Comparison of ENCODE assay signal across 1 cellular context in genomic region chr11:69293819-69294505, GRCh38.
TF ChIP-seq lines count a peak whose summit lies in the region.

TSS of gene MYEOV (plus strand) at chr11:69294155. CDS start at chr11:69295355, 1,200 bp downstream.

TF ChIP-seq in K562, 482 proteins besides CTCF, POLR2A, EP300 and RAD21 (continued from another document and continues in another):
- TF ChIP-seq RBM15 (IDR thresholded peaks at IDR 0.05; ENCODE audit: insufficient read depth, low read length) (no peak), MAZ (CRISPR knock-in tag; conservative IDR thresholded peaks at IDR 0.05 in 1 of 2, IDR thresholded peaks at IDR 0.05 in 1 of 2) (peak in 1 of 2 experiments; percentile 18; a peak in 2 of 4 replicates), RAD51 (IDR thresholded peaks at IDR 0.05; ENCODE audit: borderline replicate concordance, low read depth) (no peak), ESRRB (CRISPR knock-in tag; IDR thresholded peaks at IDR 0.05; ENCODE audit: borderline replicate concordance) (no peak), ZNF12 (CRISPR knock-in tag; IDR thresholded peaks at IDR 0.05) (0 out of 2 replicates have a peak, but pooled peaks have one; percentile 4), ZNF197 (CRISPR knock-in tag; IDR thresholded peaks at IDR 0.05; ENCODE audit: low read depth) (no peak), KDM5B (IDR thresholded peaks at IDR 0.05; ENCODE audit: insufficient replicate concordance, low read depth, low read length) (peak; percentile 30), NCOA1 (IDR thresholded peaks at IDR 0.05; ENCODE audit: low read depth) (no peak), CBFA2T3 (IDR thresholded peaks at IDR 0.05) (peak; percentile 31; the same call in 1 of the 2 replicates), CBX1 (IDR thresholded peaks at IDR 0.05; ENCODE audit: low read depth) (no peak; the same call in 1 of the 2 replicates), ATF3 (IDR thresholded peaks at IDR 0.05) (no peak), ATF3 (CRISPR knock-in tag; conservative IDR thresholded peaks at IDR 0.05) (no peak), ZNF121 (CRISPR knock-in tag; conservative IDR thresholded peaks at IDR 0.05) (no peak), MEF2A (IDR thresholded peaks at IDR 0.05; ENCODE audit: control insufficient read depth, low read depth, low read length) (no peak), BRD9 (IDR thresholded peaks at IDR 0.05; ENCODE audit: low read depth, partially characterized antibody) (peak; percentile 64), DMBX1 (CRISPR knock-in tag; IDR thresholded peaks at IDR 0.05; ENCODE audit: borderline replicate concordance) (no peak), POLR2AphosphoS2 (IDR thresholded peaks at IDR 0.05; ENCODE audit: low read length) (no peak), XRCC4 (IDR thresholded peaks at IDR 0.05; ENCODE audit: extremely low read depth, insufficient read depth, insufficient read length) (no peak), KLF6 (CRISPR knock-in tag; IDR thresholded peaks at IDR 0.05; ENCODE audit: borderline replicate concordance) (no peak), JUND (IDR thresholded peaks at IDR 0.05; ENCODE audit: borderline replicate concordance, low read depth, low read length) (peak; percentile 18; the same call in 1 of the 2 replicates), JUND (tag; IDR thresholded peaks at IDR 0.05; ENCODE audit: borderline replicate concordance, low read depth, low read length) (no peak), ZNF175 (CRISPR knock-in tag; IDR thresholded peaks at IDR 0.05; ENCODE audit: low read depth) (no peak), TBL1XR1 (IDR thresholded peaks at IDR 0.05; ENCODE audit: low read length in 2 of 2) (no peak), ZNF140 (CRISPR knock-in tag; IDR thresholded peaks at IDR 0.05) (no peak), SMARCA4 (IDR thresholded peaks at IDR 0.05) (no peak), MTA2 (IDR thresholded peaks at IDR 0.05; ENCODE audit: low read depth) (no peak), WHSC1 (IDR thresholded peaks at IDR 0.05; ENCODE audit: low read length) (no peak), MBD2 (IDR thresholded peaks at IDR 0.05; ENCODE audit: borderline replicate concordance, low read depth) (no peak), ZFX (CRISPR knock-in tag; IDR thresholded peaks at IDR 0.05) (peak; percentile 45), ZBTB2 (IDR thresholded peaks at IDR 0.05) (no peak), ZNF766 (CRISPR knock-in tag; conservative IDR thresholded peaks at IDR 0.05) (no peak), HNRNPLL (IDR thresholded peaks at IDR 0.05; ENCODE audit: low read depth, low read length, poor library complexity, severe bottlenecking) (no peak), ZNF280B (CRISPR knock-in tag; IDR thresholded peaks at IDR 0.05) (no peak), PTRF (tag; IDR thresholded peaks at IDR 0.05) (no peak), GATAD2A (IDR thresholded peaks at IDR 0.05) (no peak), RCOR1 (IDR thresholded peaks at IDR 0.05; ENCODE audit: borderline replicate concordance in 1 of 2, low read depth in 2 of 2, low read length in 2 of 2) (0 out of 4 replicates have a peak, but pooled peaks of 1 of the 2 experiments have one; percentile 9)
- TF ChIP-seq, protein P1, sequence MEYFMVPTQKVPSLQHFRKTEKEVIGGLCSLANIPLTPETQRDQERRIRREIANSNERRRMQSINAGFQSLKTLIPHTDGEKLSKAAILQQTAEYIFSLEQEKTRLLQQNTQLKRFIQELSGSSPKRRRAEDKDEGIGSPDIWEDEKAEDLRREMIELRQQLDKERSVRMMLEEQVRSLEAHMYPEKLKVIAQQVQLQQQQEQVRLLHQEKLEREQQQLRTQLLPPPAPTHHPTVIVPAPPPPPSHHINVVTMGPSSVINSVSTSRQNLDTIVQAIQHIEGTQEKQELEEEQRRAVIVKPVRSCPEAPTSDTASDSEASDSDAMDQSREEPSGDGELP (CRISPR knock-in tag; IDR thresholded peaks at IDR 0.05; ENCODE audit: borderline replicate concordance): peak; percentile 19; the same call in 1 of the 2 replicates
- TF ChIP-seq, protein P2, sequence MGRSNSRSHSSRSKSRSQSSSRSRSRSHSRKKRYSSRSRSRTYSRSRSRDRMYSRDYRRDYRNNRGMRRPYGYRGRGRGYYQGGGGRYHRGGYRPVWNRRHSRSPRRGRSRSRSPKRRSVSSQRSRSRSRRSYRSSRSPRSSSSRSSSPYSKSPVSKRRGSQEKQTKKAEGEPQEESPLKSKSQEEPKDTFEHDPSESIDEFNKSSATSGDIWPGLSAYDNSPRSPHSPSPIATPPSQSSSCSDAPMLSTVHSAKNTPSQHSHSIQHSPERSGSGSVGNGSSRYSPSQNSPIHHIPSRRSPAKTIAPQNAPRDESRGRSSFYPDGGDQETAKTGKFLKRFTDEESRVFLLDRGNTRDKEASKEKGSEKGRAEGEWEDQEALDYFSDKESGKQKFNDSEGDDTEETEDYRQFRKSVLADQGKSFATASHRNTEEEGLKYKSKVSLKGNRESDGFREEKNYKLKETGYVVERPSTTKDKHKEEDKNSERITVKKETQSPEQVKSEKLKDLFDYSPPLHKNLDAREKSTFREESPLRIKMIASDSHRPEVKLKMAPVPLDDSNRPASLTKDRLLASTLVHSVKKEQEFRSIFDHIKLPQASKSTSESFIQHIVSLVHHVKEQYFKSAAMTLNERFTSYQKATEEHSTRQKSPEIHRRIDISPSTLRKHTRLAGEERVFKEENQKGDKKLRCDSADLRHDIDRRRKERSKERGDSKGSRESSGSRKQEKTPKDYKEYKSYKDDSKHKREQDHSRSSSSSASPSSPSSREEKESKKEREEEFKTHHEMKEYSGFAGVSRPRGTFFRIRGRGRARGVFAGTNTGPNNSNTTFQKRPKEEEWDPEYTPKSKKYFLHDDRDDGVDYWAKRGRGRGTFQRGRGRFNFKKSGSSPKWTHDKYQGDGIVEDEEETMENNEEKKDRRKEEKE (IDR thresholded peaks at IDR 0.05; ENCODE audit: borderline replicate concordance in 1 of 2, control insufficient read depth in 1 of 2, low read depth in 2 of 2, low read length in 1 of 2): no peak
- TF ChIP-seq, protein P3, sequence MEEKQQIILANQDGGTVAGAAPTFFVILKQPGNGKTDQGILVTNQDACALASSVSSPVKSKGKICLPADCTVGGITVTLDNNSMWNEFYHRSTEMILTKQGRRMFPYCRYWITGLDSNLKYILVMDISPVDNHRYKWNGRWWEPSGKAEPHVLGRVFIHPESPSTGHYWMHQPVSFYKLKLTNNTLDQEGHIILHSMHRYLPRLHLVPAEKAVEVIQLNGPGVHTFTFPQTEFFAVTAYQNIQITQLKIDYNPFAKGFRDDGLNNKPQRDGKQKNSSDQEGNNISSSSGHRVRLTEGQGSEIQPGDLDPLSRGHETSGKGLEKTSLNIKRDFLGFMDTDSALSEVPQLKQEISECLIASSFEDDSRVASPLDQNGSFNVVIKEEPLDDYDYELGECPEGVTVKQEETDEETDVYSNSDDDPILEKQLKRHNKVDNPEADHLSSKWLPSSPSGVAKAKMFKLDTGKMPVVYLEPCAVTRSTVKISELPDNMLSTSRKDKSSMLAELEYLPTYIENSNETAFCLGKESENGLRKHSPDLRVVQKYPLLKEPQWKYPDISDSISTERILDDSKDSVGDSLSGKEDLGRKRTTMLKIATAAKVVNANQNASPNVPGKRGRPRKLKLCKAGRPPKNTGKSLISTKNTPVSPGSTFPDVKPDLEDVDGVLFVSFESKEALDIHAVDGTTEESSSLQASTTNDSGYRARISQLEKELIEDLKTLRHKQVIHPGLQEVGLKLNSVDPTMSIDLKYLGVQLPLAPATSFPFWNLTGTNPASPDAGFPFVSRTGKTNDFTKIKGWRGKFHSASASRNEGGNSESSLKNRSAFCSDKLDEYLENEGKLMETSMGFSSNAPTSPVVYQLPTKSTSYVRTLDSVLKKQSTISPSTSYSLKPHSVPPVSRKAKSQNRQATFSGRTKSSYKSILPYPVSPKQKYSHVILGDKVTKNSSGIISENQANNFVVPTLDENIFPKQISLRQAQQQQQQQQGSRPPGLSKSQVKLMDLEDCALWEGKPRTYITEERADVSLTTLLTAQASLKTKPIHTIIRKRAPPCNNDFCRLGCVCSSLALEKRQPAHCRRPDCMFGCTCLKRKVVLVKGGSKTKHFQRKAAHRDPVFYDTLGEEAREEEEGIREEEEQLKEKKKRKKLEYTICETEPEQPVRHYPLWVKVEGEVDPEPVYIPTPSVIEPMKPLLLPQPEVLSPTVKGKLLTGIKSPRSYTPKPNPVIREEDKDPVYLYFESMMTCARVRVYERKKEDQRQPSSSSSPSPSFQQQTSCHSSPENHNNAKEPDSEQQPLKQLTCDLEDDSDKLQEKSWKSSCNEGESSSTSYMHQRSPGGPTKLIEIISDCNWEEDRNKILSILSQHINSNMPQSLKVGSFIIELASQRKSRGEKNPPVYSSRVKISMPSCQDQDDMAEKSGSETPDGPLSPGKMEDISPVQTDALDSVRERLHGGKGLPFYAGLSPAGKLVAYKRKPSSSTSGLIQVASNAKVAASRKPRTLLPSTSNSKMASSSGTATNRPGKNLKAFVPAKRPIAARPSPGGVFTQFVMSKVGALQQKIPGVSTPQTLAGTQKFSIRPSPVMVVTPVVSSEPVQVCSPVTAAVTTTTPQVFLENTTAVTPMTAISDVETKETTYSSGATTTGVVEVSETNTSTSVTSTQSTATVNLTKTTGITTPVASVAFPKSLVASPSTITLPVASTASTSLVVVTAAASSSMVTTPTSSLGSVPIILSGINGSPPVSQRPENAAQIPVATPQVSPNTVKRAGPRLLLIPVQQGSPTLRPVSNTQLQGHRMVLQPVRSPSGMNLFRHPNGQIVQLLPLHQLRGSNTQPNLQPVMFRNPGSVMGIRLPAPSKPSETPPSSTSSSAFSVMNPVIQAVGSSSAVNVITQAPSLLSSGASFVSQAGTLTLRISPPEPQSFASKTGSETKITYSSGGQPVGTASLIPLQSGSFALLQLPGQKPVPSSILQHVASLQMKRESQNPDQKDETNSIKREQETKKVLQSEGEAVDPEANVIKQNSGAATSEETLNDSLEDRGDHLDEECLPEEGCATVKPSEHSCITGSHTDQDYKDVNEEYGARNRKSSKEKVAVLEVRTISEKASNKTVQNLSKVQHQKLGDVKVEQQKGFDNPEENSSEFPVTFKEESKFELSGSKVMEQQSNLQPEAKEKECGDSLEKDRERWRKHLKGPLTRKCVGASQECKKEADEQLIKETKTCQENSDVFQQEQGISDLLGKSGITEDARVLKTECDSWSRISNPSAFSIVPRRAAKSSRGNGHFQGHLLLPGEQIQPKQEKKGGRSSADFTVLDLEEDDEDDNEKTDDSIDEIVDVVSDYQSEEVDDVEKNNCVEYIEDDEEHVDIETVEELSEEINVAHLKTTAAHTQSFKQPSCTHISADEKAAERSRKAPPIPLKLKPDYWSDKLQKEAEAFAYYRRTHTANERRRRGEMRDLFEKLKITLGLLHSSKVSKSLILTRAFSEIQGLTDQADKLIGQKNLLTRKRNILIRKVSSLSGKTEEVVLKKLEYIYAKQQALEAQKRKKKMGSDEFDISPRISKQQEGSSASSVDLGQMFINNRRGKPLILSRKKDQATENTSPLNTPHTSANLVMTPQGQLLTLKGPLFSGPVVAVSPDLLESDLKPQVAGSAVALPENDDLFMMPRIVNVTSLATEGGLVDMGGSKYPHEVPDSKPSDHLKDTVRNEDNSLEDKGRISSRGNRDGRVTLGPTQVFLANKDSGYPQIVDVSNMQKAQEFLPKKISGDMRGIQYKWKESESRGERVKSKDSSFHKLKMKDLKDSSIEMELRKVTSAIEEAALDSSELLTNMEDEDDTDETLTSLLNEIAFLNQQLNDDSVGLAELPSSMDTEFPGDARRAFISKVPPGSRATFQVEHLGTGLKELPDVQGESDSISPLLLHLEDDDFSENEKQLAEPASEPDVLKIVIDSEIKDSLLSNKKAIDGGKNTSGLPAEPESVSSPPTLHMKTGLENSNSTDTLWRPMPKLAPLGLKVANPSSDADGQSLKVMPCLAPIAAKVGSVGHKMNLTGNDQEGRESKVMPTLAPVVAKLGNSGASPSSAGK (IDR thresholded peaks at IDR 0.05): no peak
- TF ChIP-seq, protein P4, sequence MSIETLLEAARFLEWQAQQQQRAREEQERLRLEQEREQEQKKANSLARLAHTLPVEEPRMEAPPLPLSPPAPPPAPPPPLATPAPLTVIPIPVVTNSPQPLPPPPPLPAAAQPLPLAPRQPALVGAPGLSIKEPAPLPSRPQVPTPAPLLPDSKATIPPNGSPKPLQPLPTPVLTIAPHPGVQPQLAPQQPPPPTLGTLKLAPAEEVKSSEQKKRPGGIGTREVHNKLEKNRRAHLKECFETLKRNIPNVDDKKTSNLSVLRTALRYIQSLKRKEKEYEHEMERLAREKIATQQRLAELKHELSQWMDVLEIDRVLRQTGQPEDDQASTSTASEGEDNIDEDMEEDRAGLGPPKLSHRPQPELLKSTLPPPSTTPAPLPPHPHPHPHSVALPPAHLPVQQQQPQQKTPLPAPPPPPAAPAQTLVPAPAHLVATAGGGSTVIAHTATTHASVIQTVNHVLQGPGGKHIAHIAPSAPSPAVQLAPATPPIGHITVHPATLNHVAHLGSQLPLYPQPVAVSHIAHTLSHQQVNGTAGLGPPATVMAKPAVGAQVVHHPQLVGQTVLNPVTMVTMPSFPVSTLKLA (conservative IDR thresholded peaks at IDR 0.05): peak in 1 of 2 experiments; percentile 38; a peak in 2 of 4 replicates
